ENCODE assay signal across 10 cellular contexts in the genomic region with DNA sequence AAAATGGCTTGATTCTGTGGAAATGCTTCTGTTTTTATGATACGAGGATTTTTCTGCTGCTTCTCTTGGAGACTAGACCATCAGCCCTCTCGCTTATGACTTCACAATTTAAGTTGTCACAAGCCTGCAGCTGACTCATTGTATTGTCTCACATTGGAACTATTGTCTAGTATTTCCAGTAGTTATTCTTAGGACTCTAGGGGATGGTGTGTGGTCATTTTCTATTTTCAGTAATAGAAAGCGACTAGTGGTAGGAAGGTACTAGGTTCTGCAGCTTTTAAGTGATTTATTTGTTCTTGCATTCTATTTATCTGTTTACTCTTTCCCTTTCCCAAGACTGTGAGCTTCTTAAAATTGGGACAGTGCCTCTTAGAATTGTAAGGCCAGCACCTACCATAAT.
A peak's percentile ranks its signal among the peaks of the same experiment; 100 is the strongest.
DNase-seq lines count a peak whose midpoint lies in the region; ATAC-seq and TF ChIP-seq lines count a peak whose summit lies in the region.
"Had no signal": no experiment of that assay in that cellular context is flagged by ENCODE, and none has a peak within 500 bp of the region (broad histone marks: within the 10 kb centered on the region; RNA-seq: fewer than 3 reads in every experiment).

No MANE protein-coding gene starts in this region.

- peaks cover 2% of the 10 kb centered on the region for H3K79me1 ChIP-seq in mesendoderm (ENCODE audit: low read length)

- H3K4ac ChIP-seq in mesendoderm (ENCODE audit: low read depth, low read length), result no peak overlapping the region

- H3K27me3 ChIP-seq in AG04450 (ENCODE audit: control insufficient read depth, insufficient read depth, low read length) (no peaks in the 10 kb centered on the region), mesendoderm (ENCODE audit: insufficient read depth, low read length, poor library complexity) (no peaks in the 10 kb centered on the region)

- no peaks in the 10 kb centered on the region for H3K9me3 Mint-ChIP-seq in activated CD4-positive, alpha-beta memory T cell treated with anti-CD3 and anti-CD28 coated beads, Interleukin-2, amount 10 ng/mL, durations not matched to agents 7 days and 5 days
- H3K9me3 Mint-ChIP-seq in CD14-positive monocyte (no peaks in the 10 kb centered on the region), WTC11 (no peaks in the 10 kb centered on the region)

- H3K27me3 Mint-ChIP-seq in activated CD4-positive, alpha-beta memory T cell treated with anti-CD3 and anti-CD28 coated beads, Interleukin-2, amount 10 ng/mL, durations not matched to agents 7 days and 5 days, result no peaks in the 10 kb centered on the region
- H3K27me3 Mint-ChIP-seq in CD14-positive monocyte (ENCODE audit: low read depth in 3 of 3) (no peaks in the 10 kb centered on the region), WTC11 (ENCODE audit: low read depth) (no peaks in the 10 kb centered on the region)

- H3K4me3 ChIP-seq in AG04450 (ENCODE audit: low read depth, low read length) (no peak overlapping the region), mesendoderm (ENCODE audit: low read length) (no peak overlapping the region)

- intact Hi-C loops in CD14-positive monocyte (cut with micrococcal nuclease), result no loop called here

- no peak overlapping the region for H3K4me2 ChIP-seq in mesendoderm (ENCODE audit: low read length)

- H3K27ac ChIP-seq in AG04450 (ENCODE audit: low read depth, low read length) (no peak overlapping the region), mesendoderm (ENCODE audit: low read depth, low read length) (peak overlapping the region; percentile 57)

- CTCF ChIA-PET in AG04450 (lab: Charles Lee) (interaction anchor here (5.3 kb wide), 1 partner anchor 143 kb away, joined by 56 read pairs; no protein-coding TSS in a partner anchor), WTC11 (lab: Charles Lee) (interaction anchor here (1.4 kb wide), 1 partner anchor 143 kb away, joined by 3 read pairs; no protein-coding TSS in a partner anchor)
- CTCF ChIA-PET in activated CD4-positive, alpha-beta memory T cell treated with anti-CD3 and anti-CD28 coated beads, Interleukin-2, amount 10 ng/mL, durations not matched to agents 7 days and 5 days (lab: Charles Lee), result interaction anchor here (1.9 to 3.2 kb wide), 2 partner anchors 13 to 143 kb away, joined by 4 to 13 read pairs; no protein-coding TSS in a partner anchor

- DNase-seq in AG04450 (ENCODE audit: low read depth, low spot score), result no peak
- DNase-seq in HPDE6-E6E7 (ENCODE audit: extremely low spot score), result peak; percentile 7
- peak; percentile 97 for DNase-seq in dermis blood vessel endothelial cell
- no peak for DNase-seq in mesendoderm
- no peak for DNase-seq in amniotic stem cell (lab: John Stamatoyannopoulos, UW)
- DNase-seq in activated CD4-positive, alpha-beta memory T cell treated with anti-CD3 and anti-CD28 coated beads, Interleukin-2, amount 10 ng/mL, durations not matched to agents 7 days and 5 days, result no peak
- no peak for DNase-seq in CD14-positive monocyte (ENCODE audit: low spot score)
- no peak for DNase-seq in WTC11 (ENCODE audit: low spot score)
- DNase-seq: activated CD4-positive, alpha-beta T cell treated with anti-CD3 and anti-CD28 coated beads, Interleukin-2, amount 50 U/mL, for 1 hour; NCI-H1105 treated with DMSO at 0.1 percent for 48 hours had no signal

- H4K5ac ChIP-seq in mesendoderm (ENCODE audit: low read length), result no peak overlapping the region

- no peak overlapping the region for H2BK5ac ChIP-seq in mesendoderm (ENCODE audit: low read length)

- H3K56ac ChIP-seq in mesendoderm (ENCODE audit: low read length), result no peak overlapping the region

- no peak overlapping the region for H3K23ac ChIP-seq in mesendoderm (ENCODE audit: low read length)

- no peak overlapping the region for H2AK5ac ChIP-seq in mesendoderm (ENCODE audit: low read length)

- ATAC-seq in WTC11, result no peak

- no peaks in the 10 kb centered on the region for H3K79me2 ChIP-seq in mesendoderm (ENCODE audit: control insufficient read depth, insufficient read depth, low read length)

- TF ChIP-seq CTCF in AG04450 (IDR thresholded peaks at IDR 0.05; ENCODE audit: low read depth, low read length) (0 out of 2 replicates have a peak, but pooled peaks have one; percentile 2), CD14-positive monocyte (IDR thresholded peaks at IDR 0.05) (no peak), WTC11 (IDR thresholded peaks at IDR 0.05) (no peak)

- no peak overlapping the region for H2BK120ac ChIP-seq in mesendoderm (ENCODE audit: low read depth, low read length)

- H3K36me3 ChIP-seq in mesendoderm (ENCODE audit: control insufficient read depth, insufficient read depth, low read length), result no peaks in the 10 kb centered on the region

- no peak overlapping the region for H3K4me3 Mint-ChIP-seq in activated CD4-positive, alpha-beta memory T cell treated with anti-CD3 and anti-CD28 coated beads, Interleukin-2, amount 10 ng/mL, durations not matched to agents 7 days and 5 days
- H3K4me3 Mint-ChIP-seq in CD14-positive monocyte (no peak overlapping the region), WTC11 (no peak overlapping the region)

- H3K18ac ChIP-seq in mesendoderm (ENCODE audit: low read length), result no peak overlapping the region

- H3K27ac Mint-ChIP-seq in activated CD4-positive, alpha-beta memory T cell treated with anti-CD3 and anti-CD28 coated beads, Interleukin-2, amount 10 ng/mL, durations not matched to agents 7 days and 5 days, result no peak overlapping the region
- peak overlapping the region in 1 of 7 donors; percentile 60 for H3K27ac Mint-ChIP-seq in CD14-positive monocyte
- no peak overlapping the region for H3K27ac Mint-ChIP-seq in WTC11

- no CpG with 5 or more reads among the region's 3 CpGs for WGBS in mesendoderm (ENCODE audit: extremely low coverage, insufficient coverage, low lambda C conversion rate)

- H3K9ac ChIP-seq in mesendoderm (ENCODE audit: low read length), result no peak overlapping the region

- H3K36me3 Mint-ChIP-seq in activated CD4-positive, alpha-beta memory T cell treated with anti-CD3 and anti-CD28 coated beads, Interleukin-2, amount 10 ng/mL, durations not matched to agents 7 days and 5 days (ENCODE audit: low read depth), result peaks cover 70% of the 10 kb centered on the region
- H3K36me3 Mint-ChIP-seq in CD14-positive monocyte (peaks cover 87 to 98% of the 10 kb centered on the region in 2 donors), WTC11 (peaks cover 26% of the 10 kb centered on the region)

- H2BK15ac ChIP-seq in mesendoderm (replicated peaks; ENCODE audit: low read depth), result no peak overlapping the region

- no peak overlapping the region for H4K8ac ChIP-seq in mesendoderm (ENCODE audit: low read depth, low read length)

- H3K4me1 Mint-ChIP-seq in activated CD4-positive, alpha-beta memory T cell treated with anti-CD3 and anti-CD28 coated beads, Interleukin-2, amount 10 ng/mL, durations not matched to agents 7 days and 5 days, result peaks cover 7% of the 10 kb centered on the region
- H3K4me1 Mint-ChIP-seq in CD14-positive monocyte (no peaks in the 10 kb centered on the region), WTC11 (0 out of 2 replicates have a peak, but pooled peaks cover 4% of the 10 kb centered on the region)

- POLR2A ChIA-PET in AG04450 (lab: Yijun Ruan, JAX), result no interaction called here
- POLR2A ChIA-PET in activated CD4-positive, alpha-beta memory T cell treated with anti-CD3 and anti-CD28 coated beads, Interleukin-2, amount 10 ng/mL, durations not matched to agents 7 days and 5 days (lab: Charles Lee), result no interaction called here
- POLR2A ChIA-PET in WTC11 (lab: Charles Lee), result no interaction called here

- H3K4me1 ChIP-seq in mesendoderm (ENCODE audit: control insufficient read depth, low read depth, low read length), result no peaks in the 10 kb centered on the region

- H3K9me3 ChIP-seq in AG04450 (ENCODE audit: control insufficient read depth, insufficient read depth, low read length), result no peaks in the 10 kb centered on the region

TF ChIP-seq in WTC11, 78 proteins besides CTCF, POLR2A, EP300 and RAD21:
- no peak for TF ChIP-seq HMGXB4 (CRISPR knock-in tag; IDR thresholded peaks at IDR 0.05)
- no peak for TF ChIP-seq CBFB (CRISPR knock-in tag; IDR thresholded peaks at IDR 0.05; ENCODE audit: low read depth)

Comparison
In these comparisons a context has a peak if more than half of its experiments do, and no peak if none do; other contexts are left out.
1. DNase-seq: peak in HPDE6-E6E7 (single experiment) and dermis blood vessel endothelial cell (single experiment); none in AG04450 (single experiment), mesendoderm (single experiment), amniotic stem cell (single experiment), activated CD4-positive, alpha-beta memory T cell treated with anti-CD3 and anti-CD28 coated beads, Interleukin-2, amount 10 ng/mL, durations not matched to agents 7 days and 5 days (single experiment), CD14-positive monocyte (single experiment) and WTC11 (single experiment).